In genomic region chr18:48950536-48951447, GRCh38 we compare ENCODE assay signal across 7 cellular contexts. TPM values are rescaled to one million over a fixed set of nuclear protein-coding genes. Genes with fewer than 3 reads are reported as not detected.
A peak's percentile ranks its signal among the peaks of the same experiment; 100 is the strongest.
DNase-seq lines count a peak whose midpoint lies in the region; ATAC-seq and TF ChIP-seq lines count a peak whose summit lies in the region.

Gene SMAD7 (minus strand): TSS chr18:48950965. CDS start chr18:48950424, 541 bp downstream.

- peaks cover 16% of the 10 kb centered on the region for H3K36me3 ChIP-seq in lower lobe of right lung
- H3K36me3 ChIP-seq in tibial artery = peaks cover 0 to 17% (median 9%) of the 10 kb centered on the region in 3 donors

- no peaks in the 10 kb centered on the region for H3K27me3 ChIP-seq in lower lobe of right lung (ENCODE audit: low read depth)
- H3K27me3 ChIP-seq in tibial artery = no peaks in the 10 kb centered on the region

- DNase-seq in GM13977 (ENCODE audit: low spot score) (peak; percentile 74), NCI-H2171 treated with DMSO at 0.1 percent for 48 hours (lab: John Stamatoyannopoulos, UW) (peak; percentile 48), cerebellum (ENCODE audit: low spot score) (no peak), lower lobe of right lung (peak; percentile 66), tibial artery (peak in 1 of 2 donors; percentile 53), MV-4-11 (lab: John Stamatoyannopoulos, UW) (no peak)

- intact Hi-C loops in lower lobe of right lung (cut with DNase I) = no loop called here
- intact Hi-C loops in tibial artery (cut with DNase I; ENCODE audit: low total_unique reads) = loop anchor here (5.0 kb wide), 2 partner anchors 168 to 537 kb away; partner anchors contain the start of gene C18orf32

- H3K27ac ChIP-seq in lower lobe of right lung (peak within 1 kb of the TSS; percentile 94), tibial artery (peak within 1 kb of the TSS; percentile 88 to 99)

- H3K4me1 ChIP-seq in lower lobe of right lung (peaks cover 43% of the 10 kb centered on the region), tibial artery (peaks cover 0 to 44% (median 35%) of the 10 kb centered on the region in 4 donors)

- no peak for TF ChIP-seq CTCF in GM13977 (IDR thresholded peaks at IDR 0.05; ENCODE audit: extremely low read depth, insufficient read depth, missing control alignments)
- TF ChIP-seq CTCF in lower lobe of right lung (IDR thresholded peaks at IDR 0.05) = no peak
- no peak for TF ChIP-seq CTCF in tibial artery (IDR thresholded peaks at IDR 0.05)

- in situ Hi-C loops in GM13977 (cut with MboI; ENCODE audit: low pct_unique_long_range_greater_than_20kb, low sequenced_read_pairs, unreplicated experiment) = no loop called here

- peak within 1 kb of the TSS; percentile 90 for H3K4me3 ChIP-seq in lower lobe of right lung
- peak within 1 kb of the TSS; percentile 58 to 98 for H3K4me3 ChIP-seq in tibial artery

- ATAC-seq in lower lobe of right lung = no peak
- no peak for ATAC-seq in GM18868 (IDR thresholded peaks at IDR 0.05; ENCODE audit: unreplicated experiment)

- H3K9me3 ChIP-seq in lower lobe of right lung (no peaks in the 10 kb centered on the region), tibial artery (no peaks in the 10 kb centered on the region)

RNA-seq across cellular contexts. Expression of gene SMAD7, which starts in this region (rescaled TPM):
- 14.9 TPM for total RNA-seq in cerebellum
- total RNA-seq in lower lobe of right lung = 63.4 TPM

Comparison
In these comparisons a context has a peak if more than half of its experiments do, and no peak if none do; other contexts are left out.
1. DNase-seq: peak in GM13977 (single experiment), NCI-H2171 treated with DMSO at 0.1 percent for 48 hours (single experiment) and lower lobe of right lung (single experiment); none in cerebellum (single experiment) and MV-4-11 (single experiment).